In genomic region chr6:18748314-18748713, GRCh38 we compare ENCODE assay signal across 2 cellular contexts.
TF ChIP-seq lines count a peak whose summit lies in the region.

No MANE protein-coding gene starts in this region.

TF ChIP-seq in GM23338, 12 proteins besides CTCF, POLR2A, EP300 and RAD21 (continued from another document):
- TF ChIP-seq ETS1 (IDR thresholded peaks at IDR 0.05) (no peak), ZNF462 (CRISPR knock-in tag; IDR thresholded peaks at IDR 0.05) (no peak), EZH2 (IDR thresholded peaks at IDR 0.05; ENCODE audit: low read depth, unreplicated experiment) (no peak)

TF ChIP-seq in WTC11, 78 proteins besides CTCF, POLR2A, EP300 and RAD21 (continued from another document):
- no peak for TF ChIP-seq ERG (CRISPR knock-in tag; IDR thresholded peaks at IDR 0.05)
- no peak for TF ChIP-seq RELA (CRISPR knock-in tag; IDR thresholded peaks at IDR 0.05; ENCODE audit: borderline replicate concordance)
- no peak for TF ChIP-seq OVOL2 (CRISPR knock-in tag; IDR thresholded peaks at IDR 0.05; ENCODE audit: borderline replicate concordance)
- TF ChIP-seq MYBL2 (CRISPR knock-in tag; IDR thresholded peaks at IDR 0.05): no peak
- no peak for TF ChIP-seq MLX (CRISPR knock-in tag; IDR thresholded peaks at IDR 0.05)
- TF ChIP-seq ZNF263 (CRISPR knock-in tag; IDR thresholded peaks at IDR 0.05; ENCODE audit: low read depth): no peak
- TF ChIP-seq ATF2 (CRISPR knock-in tag; IDR thresholded peaks at IDR 0.05; ENCODE audit: borderline replicate concordance, low read depth): no peak
- no peak for TF ChIP-seq ATF6 (CRISPR knock-in tag; IDR thresholded peaks at IDR 0.05)
- no peak for TF ChIP-seq FOXJ3 (CRISPR knock-in tag; IDR thresholded peaks at IDR 0.05; ENCODE audit: borderline replicate concordance)
